18 cellular contexts compared by ENCODE assay signal in the genomic region with DNA sequence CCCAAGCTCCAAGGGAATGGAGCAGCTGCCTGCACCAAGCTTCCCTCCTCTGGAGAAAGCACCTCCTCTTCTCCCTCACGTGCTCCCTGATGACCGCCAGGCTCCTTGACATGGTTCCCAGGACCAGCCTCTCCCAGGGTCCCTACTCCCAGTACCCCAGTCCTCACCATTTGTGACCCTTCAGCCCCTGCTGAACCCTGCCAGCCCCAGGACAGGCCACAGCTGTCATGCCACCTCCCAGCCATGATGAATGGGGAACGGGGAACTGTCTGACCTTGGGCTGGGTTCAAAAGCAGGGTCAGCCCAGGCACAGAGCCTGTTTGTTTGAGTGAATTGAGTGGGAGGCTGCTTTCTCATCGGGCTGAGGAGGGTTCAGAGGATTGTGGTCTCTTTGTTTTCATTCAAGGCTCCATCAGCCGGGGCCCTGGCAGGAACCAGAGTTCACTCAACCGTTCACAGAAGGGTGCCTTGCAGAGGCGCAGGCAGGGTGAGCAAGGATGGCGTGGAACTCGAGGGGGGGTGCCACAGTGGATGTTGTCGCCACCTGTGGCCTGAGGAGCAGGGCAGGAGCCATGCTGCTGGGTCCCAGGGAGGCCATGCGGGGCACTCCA.
"Had no signal": no experiment of that assay in that cellular context is flagged by ENCODE, and none has a peak within 500 bp of the region (broad histone marks: within the 10 kb centered on the region; RNA-seq: fewer than 3 reads in every experiment).

No MANE protein-coding gene starts in this region.

- H3K9me3 ChIP-seq: ascending aorta, breast epithelium, neutrophil, right atrium auricular region had no signal

- H3K27ac Mint-ChIP-seq: activated CD4-positive, alpha-beta T cell treated with anti-CD3 and anti-CD28 coated beads, Interleukin-2, amount 10 ng/mL, durations not matched to agents 24 days and 14 days; activated CD8-positive, alpha-beta T cell treated with anti-CD3 and anti-CD28 coated beads, Interleukin-2, amount 10 ng/mL, durations not matched to agents 7 days and 5 days; activated T-helper 1 cell treated with anti-CD3 and anti-CD28 coated beads, Interleukin-12 subunit alpha, Interleukin-12 subunit beta, Interleukin-2, Interleukin-4 antibody, amounts not matched to agents 30 ng/mL and 10 ng/mL and 1 ng/mL, durations not matched to agents 14 hours and 24 hours and 36 hours; effector memory CD8-positive, alpha-beta T cell; stimulated activated naive B cell treated with anti-CD40 and anti-IgM and Interleukin-4, amounts not matched to agents 10 μg/mL and 1 μg/mL and 100 μg/mL, for 72 hours had no signal

- H3K27me3 Mint-ChIP-seq: activated CD4-positive, alpha-beta T cell treated with anti-CD3 and anti-CD28 coated beads, Interleukin-2, amount 10 ng/mL, durations not matched to agents 24 days and 14 days had no signal

- H3K4me3 Mint-ChIP-seq: activated CD4-positive, alpha-beta T cell treated with anti-CD3 and anti-CD28 coated beads, Interleukin-2, amount 10 ng/mL, durations not matched to agents 24 days and 14 days; activated CD8-positive, alpha-beta T cell treated with anti-CD3 and anti-CD28 coated beads, Interleukin-2, amount 10 ng/mL, durations not matched to agents 7 days and 5 days; activated T-helper 1 cell treated with anti-CD3 and anti-CD28 coated beads, Interleukin-12 subunit alpha, Interleukin-12 subunit beta, Interleukin-2, Interleukin-4 antibody, amounts not matched to agents 30 ng/mL and 10 ng/mL and 1 ng/mL, durations not matched to agents 14 hours and 24 hours and 36 hours; effector memory CD8-positive, alpha-beta T cell; naive B cell; stimulated activated naive B cell treated with anti-CD40 and anti-IgM and Interleukin-4, amounts not matched to agents 10 μg/mL and 1 μg/mL and 100 μg/mL, for 72 hours had no signal

- H3K4me1 ChIP-seq: ascending aorta, breast epithelium, right atrium auricular region had no signal

- H3K36me3 Mint-ChIP-seq: naive B cell; stimulated activated naive B cell treated with anti-CD40 and anti-IgM and Interleukin-4, amounts not matched to agents 10 μg/mL and 1 μg/mL and 100 μg/mL, for 72 hours had no signal

- H3K27ac ChIP-seq: ascending aorta, breast epithelium, epithelial cell of prostate, neutrophil, right atrium auricular region had no signal

- H3K9me3 Mint-ChIP-seq: activated CD4-positive, alpha-beta T cell treated with anti-CD3 and anti-CD28 coated beads, Interleukin-2, amount 10 ng/mL, durations not matched to agents 24 days and 14 days; activated T-helper 1 cell treated with anti-CD3 and anti-CD28 coated beads, Interleukin-12 subunit alpha, Interleukin-12 subunit beta, Interleukin-2, Interleukin-4 antibody, amounts not matched to agents 30 ng/mL and 10 ng/mL and 1 ng/mL, durations not matched to agents 14 hours and 24 hours and 36 hours; effector memory CD8-positive, alpha-beta T cell; naive B cell; stimulated activated naive B cell treated with anti-CD40 and anti-IgM and Interleukin-4, amounts not matched to agents 10 μg/mL and 1 μg/mL and 100 μg/mL, for 72 hours had no signal

- H3K27me3 ChIP-seq: ascending aorta, right atrium auricular region had no signal

- H3K4me3 ChIP-seq: ascending aorta, breast epithelium, right atrium auricular region had no signal

- ATAC-seq: activated CD8-positive, alpha-beta T cell treated with anti-CD3 and anti-CD28 coated beads, Interleukin-2, amount 10 ng/mL, durations not matched to agents 7 days and 5 days; effector memory CD8-positive, alpha-beta T cell; stimulated activated naive B cell treated with anti-CD40 and anti-IgM and Interleukin-4, amounts not matched to agents 10 μg/mL and 1 μg/mL and 100 μg/mL, for 72 hours had no signal

- H3K36me3 ChIP-seq: ascending aorta, breast epithelium, neutrophil, right atrium auricular region had no signal

- FAIRE-seq: frontal cortex, TTC549 had no signal

- H3K4me1 Mint-ChIP-seq: activated CD4-positive, alpha-beta T cell treated with anti-CD3 and anti-CD28 coated beads, Interleukin-2, amount 10 ng/mL, durations not matched to agents 24 days and 14 days; naive B cell; stimulated activated naive B cell treated with anti-CD40 and anti-IgM and Interleukin-4, amounts not matched to agents 10 μg/mL and 1 μg/mL and 100 μg/mL, for 72 hours had no signal

- DNase-seq: activated CD4-positive, alpha-beta T cell treated with anti-CD3 and anti-CD28 coated beads, Interleukin-2, amount 10 ng/mL, durations not matched to agents 24 days and 14 days; activated CD4-positive, CD25-positive, alpha-beta regulatory T cell; activated CD8-positive, alpha-beta memory T cell treated with anti-CD3 and anti-CD28 coated beads, Interleukin-2, amount 50 U/mL, for 48 hours; activated CD8-positive, alpha-beta T cell treated with anti-CD3 and anti-CD28 coated beads, Interleukin-2, amount 10 ng/mL, durations not matched to agents 7 days and 5 days; activated naive CD4-positive, alpha-beta T cell treated with Interleukin-2 at 50 U/mL for 16 hours; dermis blood vessel endothelial cell; effector memory CD8-positive, alpha-beta T cell; naive B cell; stimulated activated naive B cell treated with anti-CD40 and anti-IgM and Interleukin-4, amounts not matched to agents 10 μg/mL and 1 μg/mL and 100 μg/mL, for 72 hours; SW 1271 had no signal
